Comparison of ENCODE assay signal across 8 cellular contexts in the genomic region with DNA sequence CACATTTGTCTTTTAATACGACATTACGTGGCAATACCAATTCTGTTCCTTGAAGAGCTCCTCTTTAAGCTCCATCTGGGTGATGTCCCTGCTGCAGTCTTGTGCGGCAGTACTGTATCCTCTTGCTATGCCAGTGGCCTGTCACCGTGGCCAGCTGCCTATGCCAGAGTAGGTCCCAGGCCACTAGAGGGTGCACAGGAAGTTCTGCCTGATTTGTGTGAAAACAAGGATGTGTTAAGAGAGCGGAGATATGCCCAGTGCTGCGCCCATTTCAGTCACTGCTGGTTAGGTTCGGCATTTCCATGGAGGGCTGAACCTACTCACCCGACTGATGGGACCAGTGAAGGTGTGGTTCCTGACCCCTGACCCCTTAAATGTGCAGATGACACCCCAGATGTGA. TPM values are rescaled to one million over a fixed set of nuclear protein-coding genes. Genes with fewer than 3 reads are reported as not detected.
DNase-seq lines count a peak whose midpoint lies in the region; ATAC-seq and TF ChIP-seq lines count a peak whose summit lies in the region.

No MANE protein-coding gene starts in this region.

- peak; percentile 8 for DNase-seq in NCI-H345 (lab: John Stamatoyannopoulos, UW)
- DNase-seq in NCI-H345 treated with DMSO at 0.1 percent for 48 hours (lab: John Stamatoyannopoulos, UW; ENCODE audit: unreplicated experiment) = no peak
- peak; percentile 66 for DNase-seq in RPMI7951 (ENCODE audit: low read depth)
- peak in 41 of 42 donors; percentile 52 to 92 (median 79) for DNase-seq in head of caudate nucleus
- DNase-seq in stimulated activated effector memory CD8-positive, alpha-beta T cell treated with anti-CD3 and anti-CD28 coated beads, Interleukin-12 subunit alpha, Interleukin-12 subunit beta, amount 100 ng/mL, for 72 hours (ENCODE audit: low spot score in 2 of 2) = no peak
- no peak for DNase-seq in NCI-H446 (lab: John Stamatoyannopoulos, UW)
- no peak for DNase-seq in mesothelial cell of epicardium (ENCODE audit: low spot score in 2 of 2, unreplicated experiment in 2 of 2)

- no peak overlapping the region for H3K4me3 Mint-ChIP-seq in stimulated activated effector memory CD8-positive, alpha-beta T cell treated with anti-CD3 and anti-CD28 coated beads, Interleukin-12 subunit alpha, Interleukin-12 subunit beta, amount 100 ng/mL, for 72 hours
- no peak overlapping the region for H3K4me3 Mint-ChIP-seq in mesothelial cell of epicardium

- intact Hi-C loops in head of caudate nucleus (cut with DNase I) = no loop called here

- H3K36me3 Mint-ChIP-seq in stimulated activated effector memory CD8-positive, alpha-beta T cell treated with anti-CD3 and anti-CD28 coated beads, Interleukin-12 subunit alpha, Interleukin-12 subunit beta, amount 100 ng/mL, for 72 hours = peaks cover 38% of the 10 kb centered on the region
- H3K36me3 Mint-ChIP-seq in mesothelial cell of epicardium = peaks cover 2% of the 10 kb centered on the region

- no peak for ATAC-seq in stimulated activated effector memory CD8-positive, alpha-beta T cell treated with anti-CD3 and anti-CD28 coated beads, Interleukin-12 subunit alpha, Interleukin-12 subunit beta, amount 100 ng/mL, for 72 hours
- ATAC-seq in GM21526 (IDR thresholded peaks at IDR 0.05; ENCODE audit: low FRiP score, unreplicated experiment) = no peak

- no peak for TF ChIP-seq CTCF in mesothelial cell of epicardium (IDR thresholded peaks at IDR 0.05; ENCODE audit: unreplicated experiment)

- no peaks in the 10 kb centered on the region for H3K9me3 Mint-ChIP-seq in stimulated activated effector memory CD8-positive, alpha-beta T cell treated with anti-CD3 and anti-CD28 coated beads, Interleukin-12 subunit alpha, Interleukin-12 subunit beta, amount 100 ng/mL, for 72 hours
- no peaks in the 10 kb centered on the region for H3K9me3 Mint-ChIP-seq in mesothelial cell of epicardium

- H3K27me3 Mint-ChIP-seq in mesothelial cell of epicardium (ENCODE audit: low read depth) = no peaks in the 10 kb centered on the region

- peak overlapping the region; percentile 72 for H3K27ac Mint-ChIP-seq in stimulated activated effector memory CD8-positive, alpha-beta T cell treated with anti-CD3 and anti-CD28 coated beads, Interleukin-12 subunit alpha, Interleukin-12 subunit beta, amount 100 ng/mL, for 72 hours
- H3K27ac Mint-ChIP-seq in mesothelial cell of epicardium = no peak overlapping the region

- peaks cover 7% of the 10 kb centered on the region for H3K4me1 Mint-ChIP-seq in stimulated activated effector memory CD8-positive, alpha-beta T cell treated with anti-CD3 and anti-CD28 coated beads, Interleukin-12 subunit alpha, Interleukin-12 subunit beta, amount 100 ng/mL, for 72 hours
- no peaks in the 10 kb centered on the region for H3K4me1 Mint-ChIP-seq in mesothelial cell of epicardium

RNA-seq across cellular contexts. Expression of gene NIPA1, which starts 25.2 kb away (rescaled TPM):
- 9.6 and 12.1 TPM in 2 replicates for total RNA-seq in RPMI7951 (2014; rRNA removed; shearing (Covaris generic))
- 7.8 to 9.9 TPM (median 8.8 TPM) in 3 replicates for total RNA-seq in mesothelial cell of epicardium

RNA-seq across cellular contexts. Expression of gene NIPA2, which starts 26.8 kb away (rescaled TPM):
- 130 and 135 TPM in 2 replicates for total RNA-seq in RPMI7951 (2014; rRNA removed; shearing (Covaris generic))
- 36.5 to 37.7 TPM (median 37.4 TPM) in 3 replicates for total RNA-seq in mesothelial cell of epicardium

Comparison
In these comparisons a context has a peak if more than half of its experiments do, and no peak if none do; other contexts are left out.
1. DNase-seq: peak in NCI-H345 (single experiment), RPMI7951 (single experiment) and head of caudate nucleus (41 of 42); none in NCI-H345 treated with DMSO at 0.1 percent for 48 hours (single experiment), stimulated activated effector memory CD8-positive, alpha-beta T cell treated with anti-CD3 and anti-CD28 coated beads, Interleukin-12 subunit alpha, Interleukin-12 subunit beta, amount 100 ng/mL, for 72 hours (0 of 2), NCI-H446 (0 of 2) and mesothelial cell of epicardium (0 of 2).